9 cellular contexts compared by ENCODE assay signal in the genomic region with DNA sequence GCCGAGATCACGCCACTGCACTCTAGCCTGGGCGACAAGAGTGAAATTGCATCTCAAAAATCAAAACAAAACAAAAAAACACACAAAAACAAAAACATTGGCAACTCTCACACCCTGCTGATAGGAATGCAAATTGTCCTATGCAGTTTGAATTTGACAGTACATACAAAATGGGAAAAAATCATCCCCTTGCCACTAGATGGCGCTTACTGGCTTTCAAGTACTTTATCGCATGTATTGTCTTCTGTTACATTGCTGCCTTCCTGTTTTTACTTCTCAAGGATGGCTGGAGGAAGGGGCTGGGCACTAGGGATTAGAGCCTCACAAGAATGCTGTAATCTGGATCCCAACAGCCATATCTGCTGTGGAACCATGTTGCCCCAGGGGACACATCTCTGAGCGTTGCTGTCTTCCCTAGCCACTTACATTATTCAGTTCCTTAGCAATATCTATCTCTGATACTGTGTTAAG. TPM values are rescaled to one million over a fixed set of nuclear protein-coding genes. Genes with fewer than 3 reads are reported as not detected.
DNase-seq lines count a peak whose midpoint lies in the region; ATAC-seq, FAIRE-seq and TF ChIP-seq lines count a peak whose summit lies in the region.
"Had no signal": no experiment of that assay in that cellular context is flagged by ENCODE, and none has a peak within 500 bp of the region (broad histone marks: within the 10 kb centered on the region; RNA-seq: fewer than 3 reads in every experiment).

No MANE protein-coding gene starts in this region.

- H3K9ac ChIP-seq in BLaER1 = no peak overlapping the region

- H3K4me3 ChIP-seq in BLaER1 (no peak overlapping the region), lung (no peak overlapping the region)
- no peak overlapping the region for H3K4me3 ChIP-seq in effector memory CD4-positive, alpha-beta T cell (ENCODE audit: insufficient read depth, low read depth, low read length, poor library complexity, severe bottlenecking)

- H3K27ac ChIP-seq in BLaER1 (0 out of 2 replicates have a peak overlapping the region, but pooled peaks have one; percentile 18), lung (ENCODE audit: low read depth in 1 of 2, low read length in 1 of 2) (peak overlapping the region in 1 of 2 donors; percentile 59)
- no peak overlapping the region for H3K27ac ChIP-seq in effector memory CD4-positive, alpha-beta T cell (ENCODE audit: insufficient read depth, low read length, poor library complexity, severe bottlenecking)

- peaks cover 4% of the 10 kb centered on the region; the same call in 1 of the 2 replicates for H3K4me1 ChIP-seq in BLaER1
- no peaks in the 10 kb centered on the region for H3K4me1 ChIP-seq in effector memory CD4-positive, alpha-beta T cell (ENCODE audit: control insufficient read depth, insufficient read depth, low read length, poor library complexity, severe bottlenecking)
- H3K4me1 ChIP-seq in lung (ENCODE audit: control insufficient read depth in 2 of 2, insufficient read depth in 2 of 2, low read length in 2 of 2) = no peaks in the 10 kb centered on the region

- H4K20me1 ChIP-seq in BLaER1 = no peaks in the 10 kb centered on the region

- H3K27me3 ChIP-seq in BLaER1 (no peaks in the 10 kb centered on the region), lung (ENCODE audit: control insufficient read depth, insufficient read depth) (no peaks in the 10 kb centered on the region)
- H3K27me3 ChIP-seq in effector memory CD4-positive, alpha-beta T cell (replicated peaks; ENCODE audit: control insufficient read depth, insufficient read depth, low read length, poor library complexity, severe bottlenecking) = no peaks in the 10 kb centered on the region

- peak; percentile 96 for FAIRE-seq in TTC549 (lab: Jason Lieb, UNC)

- no peak overlapping the region for H3K4me2 ChIP-seq in BLaER1

- DNase-seq in GM20000 (ENCODE audit: low spot score) (peak; percentile 70), NCI-H2171 treated with DMSO at 0.1 percent for 48 hours (lab: John Stamatoyannopoulos, UW) (peak; percentile 97), lung (ENCODE audit: low spot score) (peak; percentile 55), stromal cell of bone marrow (ENCODE audit: low read depth) (peak; percentile 87)
- peak in 2 of 3 donors; percentile 9 to 32 for DNase-seq in effector memory CD4-positive, alpha-beta T cell

- TF ChIP-seq CTCF in GM20000 (IDR thresholded peaks at IDR 0.05; ENCODE audit: extremely low read depth, missing control alignments) = peak; percentile 60
- TF ChIP-seq CTCF in lung (IDR thresholded peaks at IDR 0.05; ENCODE audit: control extremely low read depth, extremely low read depth) = peak; percentile 90

- WGBS in lung, 2 donors = 28 to 38% methylated on average over 6 of the region's 6 CpGs

- H3K36me3 ChIP-seq in BLaER1 (no peaks in the 10 kb centered on the region), lung (ENCODE audit: control insufficient read depth in 2 of 2, insufficient read depth in 2 of 2, low read length in 2 of 2) (no peaks in the 10 kb centered on the region)
- no peaks in the 10 kb centered on the region for H3K36me3 ChIP-seq in effector memory CD4-positive, alpha-beta T cell (ENCODE audit: control insufficient read depth, insufficient read depth, low read length)

- H3K9me3 ChIP-seq in BLaER1 = no peaks in the 10 kb centered on the region
- no peaks in the 10 kb centered on the region for H3K9me3 ChIP-seq in effector memory CD4-positive, alpha-beta T cell (ENCODE audit: control insufficient read depth, low read length)
- H3K9me3 ChIP-seq in lung (ENCODE audit: control insufficient read depth in 2 of 2, insufficient read depth in 1 of 2, low read length in 1 of 2) = no peaks in the 10 kb centered on the region

- ATAC-seq in lung (ENCODE audit: insufficient read depth, low FRiP score) (peak; percentile 62), GM18867 (IDR thresholded peaks at IDR 0.05; ENCODE audit: unreplicated experiment) (no peak)

RNA-seq across cellular contexts. Expression of a gene that starts 59.4 kb away (rescaled TPM):
- total RNA-seq in lung = 10 to 100 TPM in 1 of 2 donors, 1 to 10 TPM in 1; 8.6 to 24.8 TPM
- polyA plus RNA-seq in lung = 10 to 100 TPM; 23.9 to 29.3 TPM
- polyA plus RNA-seq: IgD-negative memory B cell had no signal

Comparison
In these comparisons a context has a peak if more than half of its experiments do, and no peak if none do; other contexts are left out.
1. DNase-seq: peak in every context shown above with its lines; median percentile 97 in NCI-H2171 treated with DMSO at 0.1 percent for 48 hours; 87 in stromal cell of bone marrow; 70 in GM20000; 55 in lung; 20 in effector memory CD4-positive, alpha-beta T cell.